In the genomic region with DNA sequence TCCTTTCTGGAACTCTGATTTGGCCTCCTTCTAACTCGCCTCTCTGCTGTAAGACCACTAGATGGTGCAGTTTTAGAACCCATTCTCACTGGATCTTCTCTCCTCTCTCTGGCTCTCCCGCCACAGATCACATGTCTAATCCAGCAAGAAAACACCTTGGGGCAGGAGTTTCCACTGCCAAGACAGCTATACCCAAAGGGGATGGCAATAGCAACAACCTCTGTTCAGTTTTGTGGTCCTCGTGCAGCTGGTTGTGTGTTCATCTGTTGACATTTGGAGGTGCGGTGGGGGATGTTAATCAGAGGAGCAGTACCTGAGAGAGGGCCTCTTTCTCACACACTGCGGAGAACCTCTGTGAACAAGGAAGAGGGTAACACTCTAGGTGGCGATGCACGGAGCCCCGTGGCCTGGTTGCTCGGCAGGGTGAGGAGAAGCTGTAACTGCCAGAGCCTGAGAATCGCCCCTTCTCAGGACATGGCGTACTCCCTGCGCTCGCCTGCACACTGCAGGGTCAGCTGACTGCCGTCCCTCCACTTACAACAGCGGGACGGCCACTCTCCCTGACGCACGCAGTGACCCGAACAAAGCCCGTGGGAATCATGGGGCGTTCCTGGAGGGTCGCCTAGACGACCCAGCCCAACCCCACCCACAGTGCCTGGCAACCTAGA, we compare ENCODE assay signal across 8 cellular contexts. TPM values are rescaled to one million over a fixed set of nuclear protein-coding genes. Genes with fewer than 3 reads are reported as not detected.
DNase-seq lines count a peak whose midpoint lies in the region; ATAC-seq, FAIRE-seq and TF ChIP-seq lines count a peak whose summit lies in the region.

A gene (plus strand): TSS at position 666 of the 668 bp plus-strand sequence. CDS start 25 bp downstream, outside the sequence.

- no peak for TF ChIP-seq POLR2A in prostate gland (IDR thresholded peaks at IDR 0.05)

- no peaks in the 10 kb centered on the region for H3K36me3 Mint-ChIP-seq in T-helper 17 cell (ENCODE audit: low read depth)

- intact Hi-C loops in prostate gland (cut with DNase I): no loop called here

- H3K27me3 ChIP-seq in prostate gland (replicated peaks; ENCODE audit: insufficient read depth): no peaks in the 10 kb centered on the region

- no peaks in the 10 kb centered on the region for H3K4me1 ChIP-seq in prostate gland (replicated peaks)

- no peak within 1 kb of the TSS for H3K27ac ChIP-seq in prostate gland

- no peaks in the 10 kb centered on the region for H3K9me3 ChIP-seq in T-helper 17 cell (ENCODE audit: control insufficient read depth, low read length, poor library complexity, severe bottlenecking)
- no peaks in the 10 kb centered on the region for H3K9me3 ChIP-seq in prostate gland

- peaks cover 3% of the 10 kb centered on the region for H3K4me1 Mint-ChIP-seq in T-helper 17 cell

- peak; percentile 36 for DNase-seq in SIG-M5 treated with dmso at 0.1 percent for 504 hours (lab: John Stamatoyannopoulos, UW; ENCODE audit: unreplicated experiment)
- no peak for DNase-seq in SIG-M5 (lab: John Stamatoyannopoulos, UW)
- DNase-seq in M059J (ENCODE audit: low read depth): peak; percentile 72
- DNase-seq in T-helper 17 cell: no peak
- DNase-seq in frontal cortex (ENCODE audit: low spot score in 2 of 2): peak; percentile 23 to 35
- DNase-seq in prostate gland (ENCODE audit: low spot score): peak; percentile 20

- no peaks in the 10 kb centered on the region for H3K36me3 ChIP-seq in prostate gland

- WGBS in prostate gland: 79% methylated on average over 23 of the region's 23 CpGs

- no peak within 1 kb of the TSS for H3K4me3 ChIP-seq in prostate gland

- H3K27me3 Mint-ChIP-seq in T-helper 17 cell: no peaks in the 10 kb centered on the region

- H3K27ac Mint-ChIP-seq in T-helper 17 cell: peak within 1 kb of the TSS; percentile 6

- H3K4me3 Mint-ChIP-seq in T-helper 17 cell: no peak within 1 kb of the TSS

- ATAC-seq in GM21515 (IDR thresholded peaks at IDR 0.05; ENCODE audit: unreplicated experiment) (peak; percentile 67), T-helper 17 cell (peak; percentile 47), HG03521 (IDR thresholded peaks at IDR 0.05; ENCODE audit: unreplicated experiment) (no peak)

- peak in 3 of 4 experiments; percentile 43 to 55 (median 52) for TF ChIP-seq CTCF in prostate gland (IDR thresholded peaks at IDR 0.05)

- FAIRE-seq in frontal cortex (lab: Jason Lieb, UNC): no peak

RNA-seq across cellular contexts. Expression of the gene that starts here (rescaled TPM):
- not detected in 2 replicates for total RNA-seq in M059J (2014; rRNA removed; shearing (Covaris generic))
- not detected for total RNA-seq in T-helper 17 cell
- total RNA-seq in frontal cortex: not detected
- total RNA-seq in prostate gland: 1 to 10 TPM in 1 of 2 donors, not detected in 1; 6.6 TPM

Comparison
In these comparisons a context has a peak if more than half of its experiments do, and no peak if none do; other contexts are left out.
1. DNase-seq: peak in SIG-M5 treated with dmso at 0.1 percent for 504 hours (single experiment) and prostate gland (single experiment); none in SIG-M5 (single experiment) and T-helper 17 cell (0 of 3).
2. Peak in DNase-seq in M059J; RNA of the gene not detected or under 1 TPM.
3. Peak in ATAC-seq in T-helper 17 cell; RNA of the gene not detected or under 1 TPM.
4. Peak in DNase-seq in frontal cortex; RNA of the gene not detected or under 1 TPM.